Comparison of ENCODE assay signal across 20 cellular contexts in genomic region chr1:206573772-206574161, GRCh38. TPM values are rescaled to one million over a fixed set of nuclear protein-coding genes. Genes with fewer than 3 reads are reported as not detected.
A peak's percentile ranks its signal among the peaks of the same experiment; 100 is the strongest.
DNase-seq lines count a peak whose midpoint lies in the region; ATAC-seq and TF ChIP-seq lines count a peak whose summit lies in the region.
"Had no signal": no experiment of that assay in that cellular context is flagged by ENCODE, and none has a peak within 500 bp of the region (broad histone marks: within the 10 kb centered on the region; RNA-seq: fewer than 3 reads in every experiment).

No MANE protein-coding gene starts in this region.

- peaks cover 16% of the 10 kb centered on the region for H3K36me3 ChIP-seq in CD8-positive, alpha-beta memory T cell (ENCODE audit: insufficient read depth, low read length)
- H3K36me3 ChIP-seq in neural progenitor cell: no peaks in the 10 kb centered on the region
- no peaks in the 10 kb centered on the region for H3K36me3 ChIP-seq in colonic mucosa
- H3K36me3 ChIP-seq: ascending aorta, prostate gland had no signal

- H3K4me1 Mint-ChIP-seq in CD8-positive, alpha-beta memory T cell: peaks cover 92 to 100% (median 99%) of the 10 kb centered on the region in 3 donors
- no peaks in the 10 kb centered on the region for H3K4me1 Mint-ChIP-seq in neural progenitor cell

- no peak for TF ChIP-seq CTCF in neural progenitor cell (IDR thresholded peaks at IDR 0.05)
- no peak for TF ChIP-seq CTCF in colonic mucosa (IDR thresholded peaks at IDR 0.05)

- peaks cover 99% of the 10 kb centered on the region for H3K4me1 ChIP-seq in CD8-positive, alpha-beta memory T cell (ENCODE audit: insufficient read depth, low read length)
- H3K4me1 ChIP-seq in neural progenitor cell: peaks cover 8% of the 10 kb centered on the region
- no peaks in the 10 kb centered on the region for H3K4me1 ChIP-seq in colonic mucosa
- H3K4me1 ChIP-seq: ascending aorta, prostate gland had no signal

- H3K9me3 Mint-ChIP-seq in CD8-positive, alpha-beta memory T cell: no peaks in the 10 kb centered on the region
- H3K9me3 Mint-ChIP-seq in activated naive CD4-positive, alpha-beta T cell treated with anti-CD3 and anti-CD28 coated beads, Interleukin-2, amount 50 U/mL, for 72 hours: no peaks in the 10 kb centered on the region
- no peaks in the 10 kb centered on the region for H3K9me3 Mint-ChIP-seq in neural progenitor cell

- H4K20me1 ChIP-seq in neural progenitor cell (ENCODE audit: low read depth): no peaks in the 10 kb centered on the region

- H3K36me3 Mint-ChIP-seq in CD8-positive, alpha-beta memory T cell: peaks cover 0 to 78% (median 16%) of the 10 kb centered on the region in 3 donors
- peaks cover 30 to 63% of the 10 kb centered on the region in 2 donors for H3K36me3 Mint-ChIP-seq in activated naive CD4-positive, alpha-beta T cell treated with anti-CD3 and anti-CD28 coated beads, Interleukin-2, amount 50 U/mL, for 72 hours
- H3K36me3 Mint-ChIP-seq in neural progenitor cell: no peaks in the 10 kb centered on the region

- no peak overlapping the region for H3K4me2 ChIP-seq in neural progenitor cell

- no peaks in the 10 kb centered on the region for H3F3A ChIP-seq in neural progenitor cell (ENCODE audit: low read depth)

- DNase-seq in activated CD4-positive, CD25-positive, alpha-beta regulatory T cell treated with anti-CD3 and anti-CD28 coated beads, Interleukin-2, amount 50 U/mL, for 72 hours: peak; percentile 14
- DNase-seq in activated CD4-positive, CD25-positive, alpha-beta regulatory T cell (lab: John Stamatoyannopoulos, UW): no peak
- no peak for DNase-seq in CD8-positive, alpha-beta memory T cell
- DNase-seq in activated naive CD4-positive, alpha-beta T cell treated with anti-CD3 and anti-CD28 coated beads, Interleukin-2, amount 50 U/mL, for 72 hours (ENCODE audit: low spot score in 2 of 2): no peak
- DNase-seq in neural progenitor cell (ENCODE audit: low spot score): no peak
- no peak for DNase-seq in hepatic stellate cell (ENCODE audit: low spot score)
- DNase-seq in mucosa of gallbladder (ENCODE audit: low spot score): no peak
- no peak for DNase-seq in colonic mucosa
- DNase-seq: activated CD4-positive, alpha-beta T cell treated with anti-CD3 and anti-CD28 coated beads for 1 hour; GM23248; islet precursor cell; NCI-H1417 treated with DMSO at 0.1 percent for 48 hours; NCI-H2171; OCI-M1; SHP77; stimulated activated CD4-positive, alpha-beta T cell treated with anti-CD3 and anti-CD28 coated beads, Interleukin-2, amount 100 ng/mL, for 48 hours had no signal

- POLR2A ChIA-PET in CD8-positive, alpha-beta memory T cell (lab: Charles Lee): interaction anchor here (2.4 kb wide), 1 partner anchor 16 kb away, joined by 11 read pairs; no protein-coding TSS in a partner anchor

- intact Hi-C loops in colonic mucosa (cut with DNase I): no loop called here

- no peak for ATAC-seq in activated naive CD4-positive, alpha-beta T cell treated with anti-CD3 and anti-CD28 coated beads, Interleukin-2, amount 50 U/mL, for 72 hours

- no peaks in the 10 kb centered on the region for H3K9me3 ChIP-seq in CD8-positive, alpha-beta memory T cell (ENCODE audit: low read length)
- H3K9me3 ChIP-seq in neural progenitor cell (ENCODE audit: low read depth) (no peaks in the 10 kb centered on the region), colonic mucosa (no peaks in the 10 kb centered on the region)
- H3K9me3 ChIP-seq: ascending aorta, prostate gland had no signal

- no peak overlapping the region for H2AFZ ChIP-seq in neural progenitor cell (replicated peaks)
- H2AFZ ChIP-seq: GM23248 had no signal

- no peaks in the 10 kb centered on the region for H3K27me3 ChIP-seq in CD8-positive, alpha-beta memory T cell (ENCODE audit: insufficient read depth, low read length, poor library complexity, severe bottlenecking)
- H3K27me3 ChIP-seq in neural progenitor cell (no peaks in the 10 kb centered on the region), colonic mucosa (no peaks in the 10 kb centered on the region)
- H3K27me3 ChIP-seq: ascending aorta had no signal

- H3K27ac Mint-ChIP-seq in CD8-positive, alpha-beta memory T cell: peak overlapping the region; percentile 48 to 100 (median 98)
- peak overlapping the region; percentile 93 to 100 for H3K27ac Mint-ChIP-seq in activated naive CD4-positive, alpha-beta T cell treated with anti-CD3 and anti-CD28 coated beads, Interleukin-2, amount 50 U/mL, for 72 hours
- H3K27ac Mint-ChIP-seq in neural progenitor cell: peak overlapping the region; percentile 65

- CTCF ChIA-PET in CD8-positive, alpha-beta memory T cell (lab: Charles Lee): interaction anchor here (1.2 to 19.1 kb wide), 4 partner anchors 10 to 35 kb away, joined by 3 to 503 read pairs (median 155); no protein-coding TSS in a partner anchor

- H3K4me3 Mint-ChIP-seq in CD8-positive, alpha-beta memory T cell: peak overlapping the region in 5 of 7 donors; percentile 39 to 90 (median 42)
- no peak overlapping the region for H3K4me3 Mint-ChIP-seq in neural progenitor cell

- no peaks in the 10 kb centered on the region for H3K79me2 ChIP-seq in neural progenitor cell (ENCODE audit: low read depth)

- no peak overlapping the region for H3K4me3 ChIP-seq in CD8-positive, alpha-beta memory T cell (ENCODE audit: low read length)
- H3K4me3 ChIP-seq in neural progenitor cell (no peak overlapping the region), colonic mucosa (no peak overlapping the region)
- H3K4me3 ChIP-seq: ascending aorta, GM23248, lung, prostate gland had no signal

- no peak overlapping the region for H3K9ac ChIP-seq in neural progenitor cell
- no peak overlapping the region for H3K9ac ChIP-seq in colonic mucosa (ENCODE audit: low read depth in 2 of 2, low read length in 2 of 2)
- H3K9ac ChIP-seq: GM23248 had no signal

- H3K27me3 Mint-ChIP-seq in CD8-positive, alpha-beta memory T cell: no peaks in the 10 kb centered on the region
- peaks cover 2% of the 10 kb centered on the region for H3K27me3 Mint-ChIP-seq in neural progenitor cell (ENCODE audit: insufficient read depth, low read depth)

- H3K27ac ChIP-seq in CD8-positive, alpha-beta memory T cell (ENCODE audit: low read depth, low read length): peak overlapping the region; percentile 85
- H3K27ac ChIP-seq in neural progenitor cell (no peak overlapping the region), colonic mucosa (no peak overlapping the region)
- H3K27ac ChIP-seq: ascending aorta, C4-2B, GM23248, prostate gland had no signal

RNA-seq across cellular contexts. Expression of gene EIF2D, which starts 38.5 kb away (rescaled TPM):
- 10 to 100 TPM; 82.7 to 88.7 TPM for total RNA-seq in CD8-positive, alpha-beta memory T cell
- polyA plus RNA-seq in CD8-positive, alpha-beta memory T cell: 35.3 TPM
- total RNA-seq in activated naive CD4-positive, alpha-beta T cell treated with anti-CD3 and anti-CD28 coated beads, Interleukin-2, amount 50 U/mL, for 72 hours: 100 to 1,000 TPM in 1 of 2 donors, 10 to 100 TPM in 1; 87.1 to 111 TPM
- total RNA-seq in neural progenitor cell (ENCODE audit: low replicate concordance) (45.2 and 47.5 TPM in 2 replicates), mucosa of gallbladder (41.2 TPM), colonic mucosa (10 to 100 TPM; 39.2 to 45.0 TPM)
